Comparison of ENCODE assay signal across 8 cellular contexts in the genomic region with DNA sequence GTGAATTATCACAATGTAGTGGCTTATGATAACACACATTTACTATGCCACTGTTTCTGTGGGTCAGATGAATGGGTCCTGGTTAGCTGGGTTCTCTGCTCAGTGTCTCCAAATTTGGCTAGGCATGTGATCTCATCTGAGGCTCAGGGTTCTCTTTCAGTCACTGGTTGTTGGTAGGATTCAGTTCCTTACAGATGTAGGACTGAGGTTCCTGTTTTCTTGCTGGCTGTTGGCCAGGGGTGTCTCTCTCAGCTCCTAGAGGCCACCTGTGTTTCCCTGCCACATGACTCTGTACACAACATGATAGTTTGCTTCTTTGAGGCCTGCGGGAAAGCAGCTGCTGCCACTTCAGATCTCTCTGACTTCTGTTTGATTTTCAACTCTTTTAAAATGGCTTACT. TPM values are rescaled to one million over a fixed set of nuclear protein-coding genes. Genes with fewer than 3 reads are reported as not detected.
A peak's percentile ranks its signal among the peaks of the same experiment; 100 is the strongest.
DNase-seq lines count a peak whose midpoint lies in the region; ATAC-seq and TF ChIP-seq lines count a peak whose summit lies in the region.

No MANE protein-coding gene starts in this region.

- H3K36me3 ChIP-seq in hepatocyte (replicated peaks; ENCODE audit: insufficient read depth, low read depth) (peaks cover 6% of the 10 kb centered on the region), upper lobe of left lung (peaks cover 10 to 95% (median 43%) of the 10 kb centered on the region in 4 donors)

- TF ChIP-seq POLR2A in upper lobe of left lung (IDR thresholded peaks at IDR 0.05) = no peak

- H3K9me2 ChIP-seq in hepatocyte (replicated peaks; ENCODE audit: insufficient read depth) = no peaks in the 10 kb centered on the region

- no peaks in the 10 kb centered on the region for H3K27me3 ChIP-seq in hepatocyte
- H3K27me3 ChIP-seq in upper lobe of left lung = no peaks in the 10 kb centered on the region

- WGBS in hepatocyte (ENCODE audit: low lambda C conversion rate, missing lambda C conversion rate) = 94% methylated on average over 1 of the region's 1 CpG
- WGBS in upper lobe of left lung, 2 donors = 36 to 50% methylated on average over 1 of the region's 1 CpG

- H3K4me3 ChIP-seq in hepatocyte (no peak overlapping the region), upper lobe of left lung (no peak overlapping the region)

- H4K20me1 ChIP-seq in hepatocyte (ENCODE audit: insufficient read depth, poor library complexity, severe bottlenecking) = peaks cover 8% of the 10 kb centered on the region

- H3K27ac ChIP-seq in hepatocyte (peak overlapping the region; percentile 5), upper lobe of left lung (peak overlapping the region in 3 of 4 donors; percentile 7 to 32 (median 20))

- in situ Hi-C loops in SK-MEL-5 (cut with HindIII; ENCODE audit: low pct_unique_long_range_greater_than_20kb, low sequenced_read_pairs) = no loop called here

- ATAC-seq in GM19438 (IDR thresholded peaks at IDR 0.05; ENCODE audit: low read depth, unreplicated experiment) (peak; percentile 91), HG03432 (IDR thresholded peaks at IDR 0.05; ENCODE audit: unreplicated experiment) (peak; percentile 89), upper lobe of left lung (ENCODE audit: low FRiP score in 2 of 2) (peak; percentile 75 to 79), left lobe of liver (no peak)

- TF ChIP-seq EP300 in upper lobe of left lung (IDR thresholded peaks at IDR 0.05) = no peak

- peak; percentile 71 for DNase-seq in DMS79 treated with DMSO at 0.1 percent for 48 hours (lab: John Stamatoyannopoulos, UW)
- DNase-seq in SK-MEL-5 (ENCODE audit: low read depth, low spot score) = peak; percentile 14
- no peak for DNase-seq in hepatocyte (ENCODE audit: low spot score)
- peak in 1 of 2 donors; percentile 65 for DNase-seq in upper lobe of left lung
- DNase-seq in left lobe of liver (ENCODE audit: low spot score) = no peak
- DNase-seq in activated gamma-delta T cell (lab: John Stamatoyannopoulos, UW) = no peak

- H3K9me3 ChIP-seq in hepatocyte (ENCODE audit: low read depth) = no peaks in the 10 kb centered on the region
- H3K9me3 ChIP-seq in upper lobe of left lung = no peaks in the 10 kb centered on the region

- no peak overlapping the region for H3K4me2 ChIP-seq in hepatocyte

- no peak overlapping the region for H2AFZ ChIP-seq in hepatocyte

- TF ChIP-seq CTCF in hepatocyte (IDR thresholded peaks at IDR 0.05; ENCODE audit: poor library complexity) (no peak), upper lobe of left lung (IDR thresholded peaks at IDR 0.05) (no peak)

- H3K4me1 ChIP-seq in hepatocyte (ENCODE audit: insufficient read depth) = peaks cover 13% of the 10 kb centered on the region
- peaks cover 31 to 66% (median 42%) of the 10 kb centered on the region in 4 donors for H3K4me1 ChIP-seq in upper lobe of left lung

- H3K79me2 ChIP-seq in hepatocyte = peaks cover 84% of the 10 kb centered on the region

RNA-seq across cellular contexts. Expression of gene NFX1, which starts 7.1 kb away (rescaled TPM):
- 16.4 and 17.9 TPM in 2 replicates for total RNA-seq in SK-MEL-5 (2014; rRNA removed; shearing (Covaris generic))
- polyA plus RNA-seq in SK-MEL-5 (2015; cell fraction: cytosol; rRNA removed) = 21.2 and 27.2 TPM in 2 replicates
- polyA plus RNA-seq in SK-MEL-5 (2015; cell fraction: nucleus; rRNA removed) = 45.7 and 51.7 TPM in 2 replicates
- total RNA-seq in hepatocyte (18.5 and 21.8 TPM in 2 replicates), upper lobe of left lung (10 to 100 TPM; 37.0 to 75.4 (median 54.1) TPM), left lobe of liver (24.3 TPM)
- 19.5 and 22.4 TPM in 2 replicates for polyA plus RNA-seq in hepatocyte

RNA-seq across cellular contexts. Expression of gene CHMP5, which starts 32.6 kb away (rescaled TPM):
- total RNA-seq in SK-MEL-5 (2014; rRNA removed; shearing (Covaris generic)) = 96.5 and 106 TPM in 2 replicates
- 56.4 and 59.4 TPM in 2 replicates for polyA plus RNA-seq in SK-MEL-5 (2015; cell fraction: cytosol; rRNA removed)
- polyA plus RNA-seq in SK-MEL-5 (2015; cell fraction: nucleus; rRNA removed) = 32.8 and 40.4 TPM in 2 replicates
- total RNA-seq in hepatocyte = 102 and 109 TPM in 2 replicates
- 85.6 and 91.5 TPM in 2 replicates for polyA plus RNA-seq in hepatocyte
- 10 to 100 TPM; 33.5 to 95.5 (median 60.1) TPM for total RNA-seq in upper lobe of left lung
- 20.0 TPM for total RNA-seq in left lobe of liver

RNA-seq across cellular contexts. Expression of gene BAG1, which starts 32.9 kb away (rescaled TPM):
- total RNA-seq in SK-MEL-5 (2014; rRNA removed; shearing (Covaris generic)) = 50.8 and 60.9 TPM in 2 replicates
- 76.2 and 84.9 TPM in 2 replicates for polyA plus RNA-seq in SK-MEL-5 (2015; cell fraction: cytosol; rRNA removed)
- 23.4 and 54.3 TPM in 2 replicates for polyA plus RNA-seq in SK-MEL-5 (2015; cell fraction: nucleus; rRNA removed)
- total RNA-seq in hepatocyte = 94.8 and 103 TPM in 2 replicates
- 78.5 and 99.3 TPM in 2 replicates for polyA plus RNA-seq in hepatocyte
- 100 to 1,000 TPM in 4 of 6 donors, 10 to 100 TPM in 2; 55.5 to 157 (median 129) TPM for total RNA-seq in upper lobe of left lung
- 51.0 TPM for total RNA-seq in left lobe of liver

RNA-seq across cellular contexts. Expression of gene SPINK4, which starts 57.5 kb away (rescaled TPM):
- total RNA-seq in SK-MEL-5 (2014; rRNA removed; shearing (Covaris generic)) = not detected in 2 replicates
- not detected in 2 replicates for polyA plus RNA-seq in SK-MEL-5 (2015; cell fraction: cytosol; rRNA removed)
- polyA plus RNA-seq in SK-MEL-5 (2015; cell fraction: nucleus; rRNA removed) = not detected in 2 replicates
- total RNA-seq in hepatocyte (not detected in 2 replicates), upper lobe of left lung (not detected), left lobe of liver (not detected)
- 2.2 TPM in 1 of 2 replicates, not detected in the other for polyA plus RNA-seq in hepatocyte

Comparison
In these comparisons a context has a peak if more than half of its experiments do, and no peak if none do; other contexts are left out.
1. DNase-seq: peak in DMS79 treated with DMSO at 0.1 percent for 48 hours (single experiment) and SK-MEL-5 (single experiment); none in hepatocyte (single experiment), left lobe of liver (single experiment) and activated gamma-delta T cell (single experiment).